In the genomic region with DNA sequence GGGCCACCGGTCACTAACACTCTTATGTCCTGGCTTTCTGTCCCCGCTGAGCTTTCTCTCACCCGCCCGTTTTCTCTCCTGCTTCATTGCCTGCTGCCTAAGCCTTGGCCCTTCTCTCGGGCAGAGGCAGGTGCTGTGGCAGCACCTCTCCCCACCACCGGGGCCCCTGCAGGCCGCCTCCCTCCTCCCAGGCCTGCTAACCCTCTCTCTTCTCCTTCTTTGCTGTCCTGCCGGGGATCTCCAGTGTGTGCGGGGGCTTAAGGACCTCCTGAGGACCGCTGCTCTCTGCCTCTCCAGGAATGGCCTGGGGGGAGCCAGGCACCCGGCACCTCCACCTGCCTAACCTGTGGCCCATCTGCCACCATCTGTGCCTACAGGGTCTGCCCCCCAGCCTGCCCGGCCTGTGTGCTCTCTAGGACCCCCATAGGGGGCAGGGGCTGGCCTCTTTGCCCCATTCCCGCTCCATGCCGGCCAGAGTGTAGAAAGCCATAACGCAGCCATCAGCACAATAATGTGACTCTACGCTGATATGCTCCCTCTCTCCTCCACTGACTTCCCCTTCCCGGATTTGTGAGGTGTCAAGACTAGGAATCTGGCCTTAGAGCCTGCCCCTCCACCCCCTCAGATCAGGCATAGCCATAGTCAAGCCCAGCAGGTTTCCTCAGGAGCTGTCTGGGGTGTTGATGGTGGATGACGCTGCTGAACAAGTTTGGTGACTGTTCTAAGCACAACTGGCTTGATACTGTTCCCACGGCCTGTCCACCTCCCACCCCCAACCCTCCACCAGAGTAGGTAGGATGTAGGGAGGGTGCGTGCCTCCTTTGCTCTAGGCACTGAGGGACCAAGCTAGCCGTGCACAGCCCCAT, we compare ENCODE assay signal across 17 cellular contexts. TPM values are rescaled to one million over a fixed set of nuclear protein-coding genes. Genes with fewer than 3 reads are reported as not detected.
A peak's percentile ranks its signal among the peaks of the same experiment; 100 is the strongest.
DNase-seq lines count a peak whose midpoint lies in the region; ATAC-seq, FAIRE-seq and TF ChIP-seq lines count a peak whose summit lies in the region.
"Had no signal": no experiment of that assay in that cellular context is flagged by ENCODE, and none has a peak within 500 bp of the region (broad histone marks: within the 10 kb centered on the region; RNA-seq: fewer than 3 reads in every experiment).

No MANE protein-coding gene starts in this region.

- no peak overlapping the region for H3K4me3 Mint-ChIP-seq in effector memory CD8-positive, alpha-beta T cell
- H3K4me3 Mint-ChIP-seq: naive thymus-derived CD8-positive, alpha-beta T cell had no signal

- TF ChIP-seq CTCF in smooth muscle cell (IDR thresholded peaks at IDR 0.05; ENCODE audit: borderline replicate concordance, insufficient read depth, poor library complexity, severe bottlenecking) (no peak), kidney (IDR thresholded peaks at IDR 0.05; ENCODE audit: borderline replicate concordance, extremely low read depth, insufficient read depth) (no peak)

- WGBS in smooth muscle cell (ENCODE audit: low lambda C conversion rate), result 78% methylated on average over 21 of the region's 21 CpGs

- no peak overlapping the region for H3K9ac ChIP-seq in smooth muscle cell (ENCODE audit: low read depth)
- no peak overlapping the region for H3K9ac ChIP-seq in kidney (ENCODE audit: low read length in 2 of 2)

- H3K9me3 Mint-ChIP-seq in effector memory CD8-positive, alpha-beta T cell, result no peaks in the 10 kb centered on the region
- H3K9me3 Mint-ChIP-seq: naive thymus-derived CD8-positive, alpha-beta T cell had no signal

- intact Hi-C loops in kidney (cut with DNase I), result no loop called here

- H3F3A ChIP-seq in smooth muscle cell (ENCODE audit: low read depth), result no peaks in the 10 kb centered on the region

- H2AFZ ChIP-seq in smooth muscle cell (ENCODE audit: low read depth), result no peak overlapping the region

- no peaks in the 10 kb centered on the region for H3K27me3 ChIP-seq in smooth muscle cell (ENCODE audit: low read depth)
- no peaks in the 10 kb centered on the region for H3K27me3 ChIP-seq in effector memory CD4-positive, alpha-beta T cell (replicated peaks; ENCODE audit: control insufficient read depth, insufficient read depth, low read length, poor library complexity, severe bottlenecking)
- H3K27me3 ChIP-seq: upper lobe of left lung had no signal

- H3K9me3 ChIP-seq in smooth muscle cell (replicated peaks; ENCODE audit: low read depth), result no peaks in the 10 kb centered on the region
- H3K9me3 ChIP-seq in effector memory CD4-positive, alpha-beta T cell (ENCODE audit: control insufficient read depth, low read length), result no peaks in the 10 kb centered on the region
- no peaks in the 10 kb centered on the region for H3K9me3 ChIP-seq in kidney (ENCODE audit: control insufficient read depth in 1 of 2, low read length in 2 of 2)
- H3K9me3 ChIP-seq: lower lobe of right lung, upper lobe of left lung had no signal

- H3K4me3 ChIP-seq in smooth muscle cell (no peak overlapping the region), kidney (ENCODE audit: low read length in 2 of 2) (no peak overlapping the region)
- H3K4me3 ChIP-seq in effector memory CD4-positive, alpha-beta T cell (ENCODE audit: insufficient read depth, low read depth, low read length, poor library complexity, severe bottlenecking), result no peak overlapping the region
- H3K4me3 ChIP-seq: GM12878, lower lobe of right lung, upper lobe of left lung had no signal

- H3K36me3 ChIP-seq in smooth muscle cell (ENCODE audit: low read depth) (no peaks in the 10 kb centered on the region), kidney (ENCODE audit: control insufficient read depth in 1 of 2, insufficient read depth in 2 of 2, low read length in 2 of 2) (peaks cover 2 to 19% of the 10 kb centered on the region in 2 donors)
- peaks cover 59% of the 10 kb centered on the region for H3K36me3 ChIP-seq in effector memory CD4-positive, alpha-beta T cell (ENCODE audit: control insufficient read depth, insufficient read depth, low read length)

- DNase-seq in NCI-H2171 treated with DMSO at 0.1 percent for 48 hours (lab: John Stamatoyannopoulos, UW), result peak; percentile 47
- DNase-seq in NCI-H2171 (lab: John Stamatoyannopoulos, UW), result no peak
- no peak for DNase-seq in effector memory CD8-positive, alpha-beta T cell
- DNase-seq in smooth muscle cell (lab: John Stamatoyannopoulos, UW; ENCODE audit: unreplicated experiment), result no peak
- no peak for DNase-seq in effector memory CD4-positive, alpha-beta T cell
- DNase-seq in kidney, result no peak
- DNase-seq: 8988T; activated naive CD4-positive, alpha-beta T cell; lower lobe of right lung; naive thymus-derived CD8-positive, alpha-beta T cell; stimulated activated CD4-positive, alpha-beta T cell treated with anti-CD3 and anti-CD28 coated beads, Interleukin-2, amount 100 ng/mL, for 24 hours; upper lobe of left lung had no signal

- no peak for FAIRE-seq in kidney (lab: Jason Lieb, UNC)
- FAIRE-seq: GM12878 had no signal

- no peaks in the 10 kb centered on the region for H3K79me2 ChIP-seq in smooth muscle cell (ENCODE audit: low read depth)

- peak overlapping the region; percentile 75 to 82 for H3K27ac Mint-ChIP-seq in effector memory CD8-positive, alpha-beta T cell

- H3K27me3 Mint-ChIP-seq in effector memory CD8-positive, alpha-beta T cell, result no peaks in the 10 kb centered on the region
- H3K27me3 Mint-ChIP-seq: naive thymus-derived CD8-positive, alpha-beta T cell had no signal

- H3K4me1 ChIP-seq in smooth muscle cell (ENCODE audit: low read depth) (peaks cover 11% of the 10 kb centered on the region), kidney (ENCODE audit: control insufficient read depth in 1 of 2, insufficient read depth in 1 of 2, low read depth in 1 of 2, low read length in 2 of 2) (no peaks in the 10 kb centered on the region)
- H3K4me1 ChIP-seq in effector memory CD4-positive, alpha-beta T cell (ENCODE audit: control insufficient read depth, insufficient read depth, low read length, poor library complexity, severe bottlenecking), result no peaks in the 10 kb centered on the region
- H3K4me1 ChIP-seq: upper lobe of left lung had no signal

- H3K36me3 Mint-ChIP-seq in effector memory CD8-positive, alpha-beta T cell (ENCODE audit: insufficient read depth), result peaks cover 53% of the 10 kb centered on the region

- no peak overlapping the region for H3K4me2 ChIP-seq in smooth muscle cell

- H4K20me1 ChIP-seq in smooth muscle cell (ENCODE audit: low read depth), result no peaks in the 10 kb centered on the region

- H3K4me1 Mint-ChIP-seq in effector memory CD8-positive, alpha-beta T cell (ENCODE audit: low read depth in 2 of 2), result peaks cover 3 to 6% of the 10 kb centered on the region in 2 donors

- ATAC-seq in effector memory CD8-positive, alpha-beta T cell (replicated peaks), result no peak
- ATAC-seq: GM12878; lower lobe of right lung; naive thymus-derived CD8-positive, alpha-beta T cell had no signal

- H3K27ac ChIP-seq in smooth muscle cell (ENCODE audit: low read depth), result peak overlapping the region; percentile 76
- H3K27ac ChIP-seq in effector memory CD4-positive, alpha-beta T cell (ENCODE audit: insufficient read depth, low read length, poor library complexity, severe bottlenecking), result no peak overlapping the region
- H3K27ac ChIP-seq in kidney (ENCODE audit: low read depth in 2 of 2, low read length in 2 of 2), result no peak overlapping the region
- H3K27ac ChIP-seq: C4-2B, lower lobe of right lung, upper lobe of left lung had no signal

RNA-seq across cellular contexts. Expression of a gene that starts 6.1 kb away (rescaled TPM):
- total RNA-seq in smooth muscle cell, result 62.8 and 110 TPM in 2 replicates
- polyA plus RNA-seq in smooth muscle cell, result 112 and 320 TPM in 2 replicates
- total RNA-seq in kidney, result 44.7 TPM
- 2.9 TPM for polyA plus RNA-seq in kidney (ENCODE audit: insufficient read depth, low read depth, low replicate concordance)
- polyA plus RNA-seq: naive thymus-derived CD8-positive, alpha-beta T cell had no signal

RNA-seq across cellular contexts. Expression of a gene that starts 30.3 kb away (rescaled TPM):
- 16.7 and 52.5 TPM in 2 replicates for total RNA-seq in smooth muscle cell
- 20.3 and 20.8 TPM in 2 replicates for polyA plus RNA-seq in smooth muscle cell
- 15.6 TPM for total RNA-seq in kidney
- 6.7 TPM for polyA plus RNA-seq in kidney (ENCODE audit: insufficient read depth, low read depth, low replicate concordance)

RNA-seq across cellular contexts. Expression of a gene that starts 33.2 kb away (rescaled TPM):
- 7.3 and 13.3 TPM in 2 replicates for total RNA-seq in smooth muscle cell
- polyA plus RNA-seq in smooth muscle cell, result 29.4 and 36.3 TPM in 2 replicates
- total RNA-seq in kidney, result 28.8 TPM
- polyA plus RNA-seq in kidney (ENCODE audit: insufficient read depth, low read depth, low replicate concordance), result 24.6 TPM

RNA-seq across cellular contexts. Expression of a gene that starts 43.4 kb away (rescaled TPM):
- 5.6 and 7.1 TPM in 2 replicates for total RNA-seq in smooth muscle cell
- 17.4 and 23.6 TPM in 2 replicates for polyA plus RNA-seq in smooth muscle cell
- total RNA-seq in kidney, result 15.8 TPM
- 15.8 TPM for polyA plus RNA-seq in kidney (ENCODE audit: insufficient read depth, low read depth, low replicate concordance)

RNA-seq across cellular contexts. Expression of a gene that starts 56.9 kb away (rescaled TPM):
- total RNA-seq in smooth muscle cell, result not detected in 2 replicates
- polyA plus RNA-seq in smooth muscle cell, result not detected in 2 replicates
- total RNA-seq in kidney, result 0.79 TPM
- polyA plus RNA-seq in kidney (ENCODE audit: insufficient read depth, low read depth, low replicate concordance), result 16.5 TPM
- total RNA-seq: activated CD8-positive, alpha-beta memory T cell treated with anti-CD3 and anti-CD28 coated beads for 36 hours; Daoy; GM12878; naive thymus-derived CD8-positive, alpha-beta T cell; NCI-H460 had no signal
- polyA plus RNA-seq: GM12878 had no signal
